ENCODE assay signal across 18 cellular contexts in the genomic region with DNA sequence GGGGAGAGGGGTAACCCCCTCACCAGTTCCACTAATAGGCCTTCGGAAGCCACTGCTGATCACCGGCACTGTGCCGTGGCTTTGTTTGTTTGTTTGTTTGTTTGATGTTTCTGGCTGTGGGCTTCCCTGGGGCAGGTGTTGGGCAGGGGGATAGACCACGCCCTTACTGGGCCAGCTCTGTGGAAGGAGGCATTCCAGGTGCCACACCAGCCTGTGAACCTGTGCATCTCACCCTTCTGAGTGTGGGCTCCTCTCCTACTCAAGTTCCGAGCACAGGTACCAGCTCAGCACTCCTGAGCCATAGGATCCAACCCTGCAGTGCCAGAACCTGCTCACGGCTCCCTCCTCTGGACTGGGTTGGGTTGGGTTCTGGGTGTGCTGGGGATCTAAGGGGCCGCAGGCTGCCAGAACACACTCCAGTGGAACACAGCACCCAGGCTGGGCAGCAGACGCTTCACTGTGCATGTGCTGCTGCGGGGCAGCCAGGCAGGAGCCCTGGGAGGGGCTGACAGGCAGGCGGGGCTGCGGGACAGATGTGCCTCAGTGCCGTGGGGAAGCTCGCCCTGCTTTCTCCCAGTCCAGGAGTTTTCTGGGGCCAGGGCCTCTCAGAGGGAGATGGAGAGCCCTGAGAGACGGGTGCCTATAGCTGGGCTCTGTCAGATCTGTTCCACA.
"Had no signal": no experiment of that assay in that cellular context is flagged by ENCODE, and none has a peak within 500 bp of the region (broad histone marks: within the 10 kb centered on the region; RNA-seq: fewer than 3 reads in every experiment).

No MANE protein-coding gene starts in this region.

- DNase-seq: activated CD4-positive, alpha-beta T cell treated with anti-CD3 and anti-CD28 coated beads, Interleukin-2, amount 10 ng/mL, durations not matched to agents 24 days and 14 days; activated CD8-positive, alpha-beta T cell treated with anti-CD3 and anti-CD28 coated beads, Interleukin-2, amount 10 ng/mL, durations not matched to agents 7 days and 5 days; activated naive CD4-positive, alpha-beta T cell treated with anti-CD3 and anti-CD28 coated beads, Interleukin-2, amount 10 ng/mL, durations not matched to agents 7 days and 5 days; activated T-cell treated with anti-CD3 and anti-CD28 coated beads, Interleukin-2, amount 50 U/mL, for 4 hours; cortex of kidney; effector CD4-positive, alpha-beta T cell; mesenchymal stem cell; naive thymus-derived CD4-positive, alpha-beta T cell; stimulated activated naive CD4-positive, alpha-beta T cell treated with Interleukin-2 at 50 U/mL for 16 hours; T-cell; trophoblast cell had no signal

- H2AFZ ChIP-seq: parathyroid adenoma had no signal

- H3K4me1 Mint-ChIP-seq: activated CD4-positive, alpha-beta T cell treated with anti-CD3 and anti-CD28 coated beads, Interleukin-2, amount 10 ng/mL, durations not matched to agents 24 days and 14 days; activated naive CD4-positive, alpha-beta T cell treated with anti-CD3 and anti-CD28 coated beads, Interleukin-2, amount 10 ng/mL, durations not matched to agents 7 days and 5 days; naive thymus-derived CD4-positive, alpha-beta T cell; T-cell had no signal

- H3K4me2 ChIP-seq: smooth muscle cell had no signal

- H3K27ac Mint-ChIP-seq: activated CD4-positive, alpha-beta T cell treated with anti-CD3 and anti-CD28 coated beads, Interleukin-2, amount 10 ng/mL, durations not matched to agents 24 days and 14 days; activated CD8-positive, alpha-beta T cell treated with anti-CD3 and anti-CD28 coated beads, Interleukin-2, amount 10 ng/mL, durations not matched to agents 7 days and 5 days; activated naive CD4-positive, alpha-beta T cell treated with anti-CD3 and anti-CD28 coated beads, Interleukin-2, amount 10 ng/mL, durations not matched to agents 7 days and 5 days; naive thymus-derived CD4-positive, alpha-beta T cell; T-cell had no signal

- H3K27ac ChIP-seq: breast epithelium, gastroesophageal sphincter, neutrophil, parathyroid adenoma had no signal

- H3K36me3 Mint-ChIP-seq: activated naive CD4-positive, alpha-beta T cell treated with anti-CD3 and anti-CD28 coated beads, Interleukin-2, amount 10 ng/mL, durations not matched to agents 7 days and 5 days; naive thymus-derived CD4-positive, alpha-beta T cell; T-cell had no signal

- H3K79me2 ChIP-seq: parathyroid adenoma had no signal

- H3K9me3 ChIP-seq: breast epithelium, gastroesophageal sphincter, neutrophil had no signal

- H3K4me1 ChIP-seq: breast epithelium, gastroesophageal sphincter, parathyroid adenoma had no signal

- H3K4me3 ChIP-seq: breast epithelium, gastroesophageal sphincter, smooth muscle cell had no signal

- ATAC-seq: activated CD8-positive, alpha-beta T cell treated with anti-CD3 and anti-CD28 coated beads, Interleukin-2, amount 10 ng/mL, durations not matched to agents 7 days and 5 days; activated T-cell treated with anti-CD3 and anti-CD28 coated beads, Interleukin-2, amount 50 U/mL, for 4 hours; esophagus mucosa; gastroesophageal sphincter; naive thymus-derived CD4-positive, alpha-beta T cell; sciatic nerve; T-cell had no signal

- H3K4me3 Mint-ChIP-seq: activated CD4-positive, alpha-beta T cell treated with anti-CD3 and anti-CD28 coated beads, Interleukin-2, amount 10 ng/mL, durations not matched to agents 24 days and 14 days; activated CD8-positive, alpha-beta T cell treated with anti-CD3 and anti-CD28 coated beads, Interleukin-2, amount 10 ng/mL, durations not matched to agents 7 days and 5 days; activated naive CD4-positive, alpha-beta T cell treated with anti-CD3 and anti-CD28 coated beads, Interleukin-2, amount 10 ng/mL, durations not matched to agents 7 days and 5 days; activated T-cell treated with anti-CD3 and anti-CD28 coated beads, Interleukin-2, amount 50 U/mL, for 4 hours; naive thymus-derived CD4-positive, alpha-beta T cell; T-cell had no signal

- H3K36me3 ChIP-seq: breast epithelium, gastroesophageal sphincter, neutrophil had no signal

- H3K27me3 ChIP-seq: breast epithelium, gastroesophageal sphincter, neutrophil had no signal

- H3K27me3 Mint-ChIP-seq: activated CD4-positive, alpha-beta T cell treated with anti-CD3 and anti-CD28 coated beads, Interleukin-2, amount 10 ng/mL, durations not matched to agents 24 days and 14 days; activated naive CD4-positive, alpha-beta T cell treated with anti-CD3 and anti-CD28 coated beads, Interleukin-2, amount 10 ng/mL, durations not matched to agents 7 days and 5 days; naive thymus-derived CD4-positive, alpha-beta T cell; T-cell had no signal
